Comparison of ENCODE assay signal across 23 cellular contexts in the genomic region with DNA sequence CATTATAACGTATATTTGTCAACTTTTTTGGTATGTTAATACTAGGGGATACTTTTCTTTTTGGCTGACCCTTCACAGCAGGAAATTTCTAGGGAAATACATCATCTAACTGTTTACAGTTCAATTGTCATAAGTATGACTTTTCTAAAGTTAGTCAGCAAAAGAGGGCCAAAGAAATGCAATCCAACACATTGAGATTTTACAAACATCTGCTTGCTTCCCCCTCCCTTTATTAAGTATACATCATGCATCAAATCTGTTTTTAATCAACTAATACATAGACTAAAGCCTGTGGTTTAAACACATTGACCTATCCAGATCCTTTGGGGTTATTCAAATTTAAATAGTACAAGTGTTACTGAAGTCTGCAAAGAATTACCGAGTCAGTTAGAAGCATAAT.
"Had no signal": no experiment of that assay in that cellular context is flagged by ENCODE, and none has a peak within 500 bp of the region (broad histone marks: within the 10 kb centered on the region; RNA-seq: fewer than 3 reads in every experiment).

No MANE protein-coding gene starts in this region.

- H3K27ac ChIP-seq: body of pancreas, cardiac muscle cell, hepatocyte, left lung, right lobe of liver, skin epidermis, stomach, vagina had no signal

- DNase-seq: activated CD4-positive, alpha-beta memory T cell treated with anti-CD3 and anti-CD28 coated beads, Interleukin-2, amount 10 ng/mL, durations not matched to agents 7 days and 5 days; activated CD4-positive, alpha-beta T cell treated with anti-CD3 and anti-CD28 coated beads for 48 hours; activated effector memory CD4-positive, alpha-beta T cell treated with anti-CD3 and anti-CD28 coated beads, Interleukin-2, amount 50 U/mL, for 16 hours; activated naive CD4-positive, alpha-beta T cell treated with anti-CD3 and anti-CD28 coated beads, Interleukin-2, amount 10 ng/mL, durations not matched to agents 7 days and 5 days; activated T-cell treated with anti-CD3 and anti-CD28 coated beads for 4 hours; body of pancreas; cortex of kidney; foreskin melanocyte; immature natural killer cell; kidney glomerular epithelial cell; left lung; naive thymus-derived CD4-positive, alpha-beta T cell; occipital lobe; right lobe of liver; stimulated activated CD4-positive, alpha-beta T cell treated with anti-CD3 and anti-CD28 coated beads, Interleukin-2, amount 100 ng/mL, for 24 hours; stomach; trophoblast cell had no signal

- H3K4me2 ChIP-seq: hepatocyte had no signal

- ATAC-seq: body of pancreas; left lung; naive thymus-derived CD4-positive, alpha-beta T cell; right lobe of liver; stimulated activated memory B cell treated with anti-CD40 and anti-IgM and Interleukin-4, amounts not matched to agents 10 μg/mL and 1 μg/mL and 100 μg/mL, for 72 hours had no signal

- H3K27me3 ChIP-seq: body of pancreas, cardiac muscle cell, hepatocyte, left lung, right lobe of liver, stomach, vagina had no signal

- H3K4me3 ChIP-seq: body of pancreas, cardiac muscle cell, hepatocyte, left lung, lung, right lobe of liver, skin epidermis, stomach, vagina had no signal

- H2AFZ ChIP-seq: hepatocyte had no signal

- H3K4me1 ChIP-seq: body of pancreas, left lung, right lobe of liver, stomach, vagina had no signal

- H3K9me3 ChIP-seq: body of pancreas, left lung, right lobe of liver, stomach, vagina had no signal

- H3K79me2 ChIP-seq: hepatocyte had no signal

- H3K36me3 ChIP-seq: cardiac muscle cell, left lung, right lobe of liver, vagina had no signal
